In the genomic region with DNA sequence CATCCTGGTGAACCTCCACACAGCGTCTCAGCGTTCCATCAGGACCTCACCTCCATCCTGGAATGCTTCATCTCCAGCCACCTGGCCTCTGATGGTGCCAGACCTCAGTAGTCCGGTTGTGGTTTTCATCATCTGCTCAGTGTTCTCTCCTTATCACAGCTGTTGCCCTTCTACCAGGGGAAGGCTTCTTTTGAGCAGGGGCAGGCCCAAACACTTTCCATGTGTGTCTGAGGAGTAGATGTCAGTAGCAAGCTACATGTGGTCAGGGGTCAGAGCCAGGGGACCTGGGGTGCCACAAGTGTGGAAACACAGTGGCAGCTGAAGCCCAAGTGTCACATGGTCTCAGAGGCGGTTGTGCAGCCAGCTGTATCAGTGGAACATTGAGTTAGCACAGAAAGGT, we compare ENCODE assay signal across 25 cellular contexts.
"Had no signal": no experiment of that assay in that cellular context is flagged by ENCODE, and none has a peak within 500 bp of the region (broad histone marks: within the 10 kb centered on the region; RNA-seq: fewer than 3 reads in every experiment).

No MANE protein-coding gene starts in this region.

- H3K9me3 Mint-ChIP-seq: activated B cell treated with CpG ODN at 0.5 μM for 24 hours; activated CD4-positive, alpha-beta memory T cell treated with anti-CD3 and anti-CD28 coated beads, Interleukin-2, amount 10 ng/mL, durations not matched to agents 7 days and 5 days; activated naive CD4-positive, alpha-beta T cell treated with anti-CD3 and anti-CD28 coated beads for 36 hours; activated T-helper 17 cell treated with anti-CD3 and anti-CD28 coated beads, Interleukin-2, amount 50 U/mL, for 72 hours had no signal

- H3K27ac ChIP-seq: brain microvascular endothelial cell, cardiac muscle cell had no signal

- H3K27me3 ChIP-seq: brain microvascular endothelial cell, cardiac muscle cell had no signal

- H3K27me3 Mint-ChIP-seq: activated B cell treated with CpG ODN at 0.5 μM for 24 hours; activated CD4-positive, alpha-beta memory T cell treated with anti-CD3 and anti-CD28 coated beads, Interleukin-2, amount 10 ng/mL, durations not matched to agents 7 days and 5 days; activated naive CD8-positive, alpha-beta T cell; activated T-helper 17 cell treated with anti-CD3 and anti-CD28 coated beads, Interleukin-2, amount 50 U/mL, for 72 hours; T-helper 17 cell had no signal

- FAIRE-seq: RCC 7860 had no signal

- ATAC-seq: activated T-helper 17 cell treated with anti-CD3 and anti-CD28 coated beads, Interleukin-2, amount 50 U/mL, for 72 hours; PC-3; T-helper 17 cell had no signal

- H3K36me3 ChIP-seq: brain microvascular endothelial cell, cardiac muscle cell had no signal

- DNase-seq: activated B cell treated with CpG ODN at 0.5 μM for 24 hours; activated CD4-positive, alpha-beta memory T cell treated with anti-CD3 and anti-CD28 coated beads, Interleukin-2, amount 10 ng/mL, durations not matched to agents 7 days and 5 days; activated CD4-positive, alpha-beta T cell treated with anti-CD3 and anti-CD28 coated beads for 1 hour; activated CD4-positive, alpha-beta T cell treated with anti-CD3 and anti-CD28 coated beads, Interleukin-2, amount 50 U/mL, for 1 hour; activated gamma-delta T cell; activated naive CD4-positive, alpha-beta T cell treated with anti-CD3 and anti-CD28 coated beads for 36 hours; activated T-cell treated with anti-CD3 and anti-CD28 coated beads for 4 hours; activated T-cell treated with anti-CD3 and anti-CD28 coated beads, Interleukin-2, amount 50 U/mL, for 48 hours; amygdala; brain microvascular endothelial cell; MM.1S; NCI-H1105; NCI-H1436; NCI-H187; NCI-H2081; NCI-H510A treated with DMSO at 0.1 percent for 48 hours; NCI-H69; PC-3; SHP77; T-helper 17 cell; T-helper 9 cell had no signal

- H3K36me3 Mint-ChIP-seq: activated naive CD8-positive, alpha-beta T cell had no signal

- H3K4me1 Mint-ChIP-seq: activated B cell treated with CpG ODN at 0.5 μM for 24 hours; activated CD4-positive, alpha-beta memory T cell treated with anti-CD3 and anti-CD28 coated beads, Interleukin-2, amount 10 ng/mL, durations not matched to agents 7 days and 5 days; activated T-helper 17 cell treated with anti-CD3 and anti-CD28 coated beads, Interleukin-2, amount 50 U/mL, for 72 hours; T-helper 17 cell had no signal

- H3K4me3 ChIP-seq: cardiac muscle cell had no signal

- H3K27ac Mint-ChIP-seq: activated B cell treated with CpG ODN at 0.5 μM for 24 hours; activated CD4-positive, alpha-beta memory T cell treated with anti-CD3 and anti-CD28 coated beads, Interleukin-2, amount 10 ng/mL, durations not matched to agents 7 days and 5 days; activated naive CD4-positive, alpha-beta T cell treated with anti-CD3 and anti-CD28 coated beads for 36 hours; activated naive CD8-positive, alpha-beta T cell; activated T-helper 17 cell treated with anti-CD3 and anti-CD28 coated beads, Interleukin-2, amount 50 U/mL, for 72 hours; T-helper 17 cell had no signal

- H3K4me3 Mint-ChIP-seq: activated B cell treated with CpG ODN at 0.5 μM for 24 hours; activated CD4-positive, alpha-beta memory T cell treated with anti-CD3 and anti-CD28 coated beads, Interleukin-2, amount 10 ng/mL, durations not matched to agents 7 days and 5 days; activated naive CD4-positive, alpha-beta T cell treated with anti-CD3 and anti-CD28 coated beads for 36 hours; activated naive CD8-positive, alpha-beta T cell; activated T-helper 17 cell treated with anti-CD3 and anti-CD28 coated beads, Interleukin-2, amount 50 U/mL, for 72 hours; T-helper 17 cell had no signal
